Comparison of ENCODE assay signal across 1 cellular context in genomic region chr1:171258943-171259342, GRCh38.
TF ChIP-seq lines count a peak whose summit lies in the region.

No MANE protein-coding gene starts in this region.

TF ChIP-seq in GM23338, 12 proteins besides CTCF, POLR2A, EP300 and RAD21 (continued from another document):
- TF ChIP-seq REST (IDR thresholded peaks at IDR 0.05; ENCODE audit: unreplicated experiment) = no peak
- TF ChIP-seq CREB1 (CRISPR knock-in tag; IDR thresholded peaks at IDR 0.05; ENCODE audit: low read depth) = no peak
- no peak for TF ChIP-seq POLR2AphosphoS5 (IDR thresholded peaks at IDR 0.05; ENCODE audit: low read depth)
- TF ChIP-seq ZNF114 (CRISPR knock-in tag; IDR thresholded peaks at IDR 0.05) = no peak
- TF ChIP-seq ETS1 (IDR thresholded peaks at IDR 0.05) = no peak
